16 cellular contexts compared by ENCODE assay signal in genomic region chr9:21336467-21336866, GRCh38. TPM values are rescaled to one million over a fixed set of nuclear protein-coding genes. Genes with fewer than 3 reads are reported as not detected.
DNase-seq lines count a peak whose midpoint lies in the region; ATAC-seq, FAIRE-seq and TF ChIP-seq lines count a peak whose summit lies in the region.
"Had no signal": no experiment of that assay in that cellular context is flagged by ENCODE, and none has a peak within 500 bp of the region (broad histone marks: within the 10 kb centered on the region; RNA-seq: fewer than 3 reads in every experiment).

No MANE protein-coding gene starts in this region.

- H3K27me3 ChIP-seq in Loucy (ENCODE audit: insufficient read depth, low read length, poor library complexity, severe bottlenecking) (no peaks in the 10 kb centered on the region), astrocyte (ENCODE audit: insufficient read depth, low read length) (no peaks in the 10 kb centered on the region)

- H3K4me3 ChIP-seq in Loucy (ENCODE audit: low read length, poor library complexity, severe bottlenecking), result no peak overlapping the region
- no peak overlapping the region for H3K4me3 ChIP-seq in astrocyte (ENCODE audit: insufficient read depth, low read depth, low read length)
- H3K4me3 ChIP-seq: SK-N-MC had no signal

- POLR2A ChIA-PET in activated CD4-positive, alpha-beta memory T cell treated with anti-CD3 and anti-CD28 coated beads for 36 hours (lab: Charles Lee), result no interaction called here
- POLR2A ChIA-PET in activated CD4-positive, alpha-beta memory T cell treated with anti-CD3 and anti-CD28 coated beads, Interleukin-2, amount 10 ng/mL, durations not matched to agents 7 days and 5 days (lab: Charles Lee), result no interaction called here

- no peaks in the 10 kb centered on the region for H3K9me2 ChIP-seq in Loucy (replicated peaks; ENCODE audit: low read depth, low read length)

- H3K27ac ChIP-seq in astrocyte (ENCODE audit: low read depth, low read length), result no peak overlapping the region
- H3K27ac ChIP-seq: SK-N-MC had no signal

- no peak overlapping the region for H3K4me3 Mint-ChIP-seq in activated CD4-positive, alpha-beta memory T cell treated with anti-CD3 and anti-CD28 coated beads for 36 hours
- no peak overlapping the region for H3K4me3 Mint-ChIP-seq in activated CD4-positive, alpha-beta memory T cell treated with anti-CD3 and anti-CD28 coated beads, Interleukin-2, amount 10 ng/mL, durations not matched to agents 7 days and 5 days
- peak overlapping the region; percentile 92 for H3K4me3 Mint-ChIP-seq in astrocyte (ENCODE audit: unreplicated experiment)
- peak overlapping the region; percentile 23 for H3K4me3 Mint-ChIP-seq in osteocyte (ENCODE audit: unreplicated experiment)
- H3K4me3 Mint-ChIP-seq in CD14-positive monocyte, result no peak overlapping the region

- H3K79me2 ChIP-seq in Loucy (ENCODE audit: insufficient read depth, low read length) (peaks cover 37% of the 10 kb centered on the region), astrocyte (ENCODE audit: insufficient read depth, low read length) (peaks cover 38% of the 10 kb centered on the region)

- peak overlapping the region; percentile 87 for H3K27ac Mint-ChIP-seq in activated CD4-positive, alpha-beta memory T cell treated with anti-CD3 and anti-CD28 coated beads for 36 hours
- H3K27ac Mint-ChIP-seq in activated CD4-positive, alpha-beta memory T cell treated with anti-CD3 and anti-CD28 coated beads, Interleukin-2, amount 10 ng/mL, durations not matched to agents 7 days and 5 days, result no peak overlapping the region
- H3K27ac Mint-ChIP-seq in astrocyte (ENCODE audit: unreplicated experiment) (no peak overlapping the region), osteocyte (ENCODE audit: unreplicated experiment) (no peak overlapping the region), CD14-positive monocyte (no peak overlapping the region)

- in situ Hi-C loops in ACHN (cut with HindIII; ENCODE audit: low pct_ligation_motif_present, low pct_unique_long_range_greater_than_20kb, low sequenced_read_pairs), result no loop called here

- H3K9me3 Mint-ChIP-seq in activated CD4-positive, alpha-beta memory T cell treated with anti-CD3 and anti-CD28 coated beads for 36 hours, result no peaks in the 10 kb centered on the region
- H3K9me3 Mint-ChIP-seq in activated CD4-positive, alpha-beta memory T cell treated with anti-CD3 and anti-CD28 coated beads, Interleukin-2, amount 10 ng/mL, durations not matched to agents 7 days and 5 days, result no peaks in the 10 kb centered on the region
- H3K9me3 Mint-ChIP-seq in astrocyte (ENCODE audit: unreplicated experiment) (no peaks in the 10 kb centered on the region), osteocyte (ENCODE audit: unreplicated experiment) (no peaks in the 10 kb centered on the region), CD14-positive monocyte (no peaks in the 10 kb centered on the region)

- no peak for ATAC-seq in GM19467 (IDR thresholded peaks at IDR 0.05; ENCODE audit: unreplicated experiment)

- peaks cover 27% of the 10 kb centered on the region for H4K20me1 ChIP-seq in Loucy (ENCODE audit: insufficient read depth, low read length, poor library complexity, severe bottlenecking)
- peaks cover 28% of the 10 kb centered on the region for H4K20me1 ChIP-seq in astrocyte (ENCODE audit: insufficient read depth, low read length)

- peaks cover 36% of the 10 kb centered on the region for H3K4me1 Mint-ChIP-seq in activated CD4-positive, alpha-beta memory T cell treated with anti-CD3 and anti-CD28 coated beads for 36 hours (ENCODE audit: low read depth)
- peaks cover 37% of the 10 kb centered on the region for H3K4me1 Mint-ChIP-seq in activated CD4-positive, alpha-beta memory T cell treated with anti-CD3 and anti-CD28 coated beads, Interleukin-2, amount 10 ng/mL, durations not matched to agents 7 days and 5 days
- H3K4me1 Mint-ChIP-seq in astrocyte (ENCODE audit: low read depth, unreplicated experiment), result peaks cover 24% of the 10 kb centered on the region
- H3K4me1 Mint-ChIP-seq in osteocyte (ENCODE audit: unreplicated experiment), result peaks cover 33% of the 10 kb centered on the region
- H3K4me1 Mint-ChIP-seq in CD14-positive monocyte, result peaks cover 35% of the 10 kb centered on the region

- FAIRE-seq in astrocyte (lab: Jason Lieb, UNC), result no peak

- intact Hi-C loops in activated CD4-positive, alpha-beta memory T cell treated with anti-CD3 and anti-CD28 coated beads for 36 hours (cut with micrococcal nuclease), result loop anchor here (10.0 kb wide), 4 partner anchors 302 to 1342 kb away; partner anchors contain the start of gene HACD4
- intact Hi-C loops in CD14-positive monocyte (cut with micrococcal nuclease), result loop anchor here in 1 of 2 donors (10.0 kb wide), 2 partner anchors 48 to 108 kb away; partner anchors contain the start of genes IFNA1 and IFNA2

- H3K9me3 ChIP-seq in Loucy (ENCODE audit: insufficient read depth, low read depth, low read length) (no peaks in the 10 kb centered on the region), astrocyte (ENCODE audit: insufficient read depth, low read depth, low read length) (no peaks in the 10 kb centered on the region)

- H3K36me3 ChIP-seq in Loucy (ENCODE audit: insufficient read depth, low read length), result no peaks in the 10 kb centered on the region
- H3K36me3 ChIP-seq in astrocyte (ENCODE audit: insufficient read depth, low read length), result no peaks in the 10 kb centered on the region

- H2AFZ ChIP-seq in Loucy (ENCODE audit: low read length) (0 out of 2 replicates have a peak overlapping the region, but pooled peaks have one; percentile 23), astrocyte (ENCODE audit: low read depth, low read length) (no peak overlapping the region)

- CTCF ChIA-PET in activated CD4-positive, alpha-beta memory T cell treated with anti-CD3 and anti-CD28 coated beads for 36 hours (lab: Charles Lee), result interaction anchor here (1.3 to 2.3 kb wide), 4 partner anchors 18 to 62 kb away, joined by 3 to 10 read pairs (median 5); no protein-coding TSS in a partner anchor
- CTCF ChIA-PET in activated CD4-positive, alpha-beta memory T cell treated with anti-CD3 and anti-CD28 coated beads, Interleukin-2, amount 10 ng/mL, durations not matched to agents 7 days and 5 days (lab: Charles Lee), result interaction anchor here (1.5 kb wide), 1 partner anchor 60 kb away, joined by 5 read pairs; no protein-coding TSS in a partner anchor

- DNase-seq in activated CD4-positive, alpha-beta memory T cell treated with anti-CD3 and anti-CD28 coated beads for 36 hours, result no peak
- DNase-seq in activated CD4-positive, alpha-beta memory T cell treated with anti-CD3 and anti-CD28 coated beads, Interleukin-2, amount 10 ng/mL, durations not matched to agents 7 days and 5 days, result no peak
- DNase-seq in astrocyte (ENCODE audit: low read depth) (no peak), osteocyte (ENCODE audit: extremely low spot score, unreplicated experiment) (no peak), ACHN (no peak), CD14-positive monocyte (ENCODE audit: low spot score) (no peak)
- DNase-seq: activated CD4-positive, CD25-positive, alpha-beta regulatory T cell treated with anti-CD3 and anti-CD28 coated beads, Interleukin-2, amount 50 U/mL, for 72 hours; dermis blood vessel endothelial cell; islet precursor cell; NCI-H1092; NCI-H524 had no signal

- no peaks in the 10 kb centered on the region for H3F3A ChIP-seq in Loucy (ENCODE audit: low read depth)

- peaks cover 19% of the 10 kb centered on the region for H3K36me3 Mint-ChIP-seq in activated CD4-positive, alpha-beta memory T cell treated with anti-CD3 and anti-CD28 coated beads for 36 hours
- peaks cover 25% of the 10 kb centered on the region for H3K36me3 Mint-ChIP-seq in activated CD4-positive, alpha-beta memory T cell treated with anti-CD3 and anti-CD28 coated beads, Interleukin-2, amount 10 ng/mL, durations not matched to agents 7 days and 5 days (ENCODE audit: low read depth)
- H3K36me3 Mint-ChIP-seq in astrocyte (ENCODE audit: low read depth, unreplicated experiment) (peaks cover 11% of the 10 kb centered on the region), osteocyte (ENCODE audit: unreplicated experiment) (peaks cover 6% of the 10 kb centered on the region), CD14-positive monocyte (peaks cover 3 to 5% of the 10 kb centered on the region in 2 donors)

- H3K4me1 ChIP-seq in Loucy (ENCODE audit: insufficient read depth, low read length, poor library complexity, severe bottlenecking), result peaks cover 8% of the 10 kb centered on the region
- peaks cover 17% of the 10 kb centered on the region for H3K4me1 ChIP-seq in astrocyte (ENCODE audit: insufficient read depth, low read length)

- TF ChIP-seq CTCF in Loucy (conservative IDR thresholded peaks at IDR 0.05; ENCODE audit: low read length) (peak; percentile 27; the same call in 1 of the 2 replicates), astrocyte (IDR thresholded peaks at IDR 0.05; ENCODE audit: insufficient read depth, low read depth, low read length) (no peak), osteocyte (IDR thresholded peaks at IDR 0.05) (no peak), CD14-positive monocyte (IDR thresholded peaks at IDR 0.05) (no peak)

- H3K27me3 Mint-ChIP-seq in activated CD4-positive, alpha-beta memory T cell treated with anti-CD3 and anti-CD28 coated beads for 36 hours, result peaks cover 2% of the 10 kb centered on the region
- H3K27me3 Mint-ChIP-seq in activated CD4-positive, alpha-beta memory T cell treated with anti-CD3 and anti-CD28 coated beads, Interleukin-2, amount 10 ng/mL, durations not matched to agents 7 days and 5 days, result peaks cover 17% of the 10 kb centered on the region
- H3K27me3 Mint-ChIP-seq in astrocyte (ENCODE audit: low read depth, unreplicated experiment) (no peaks in the 10 kb centered on the region), osteocyte (ENCODE audit: unreplicated experiment) (peaks cover 34% of the 10 kb centered on the region), CD14-positive monocyte (ENCODE audit: low read depth in 3 of 3) (peaks cover 0 to 8% (median 7%) of the 10 kb centered on the region in 3 donors)

- H3K9ac ChIP-seq in Loucy (ENCODE audit: low read depth, low read length, poor library complexity, severe bottlenecking) (no peak overlapping the region), astrocyte (ENCODE audit: low read length) (no peak overlapping the region)

- no peak overlapping the region for H3K4me2 ChIP-seq in Loucy (ENCODE audit: low read depth, low read length, poor library complexity, severe bottlenecking)
- no peak overlapping the region for H3K4me2 ChIP-seq in astrocyte (ENCODE audit: low read length)

RNA-seq across cellular contexts. Expression of gene KLHL9, which starts 1.3 kb away (rescaled TPM):
- 10 to 100 TPM; 15.9 to 16.0 TPM for total RNA-seq in activated CD4-positive, alpha-beta memory T cell treated with anti-CD3 and anti-CD28 coated beads for 36 hours
- 10 to 100 TPM; 17.0 to 18.0 TPM for total RNA-seq in activated CD4-positive, alpha-beta memory T cell treated with anti-CD3 and anti-CD28 coated beads, Interleukin-2, amount 10 ng/mL, durations not matched to agents 7 days and 5 days
- total RNA-seq in astrocyte, result 30.3 and 30.4 TPM in 2 replicates
- 33.6 and 35.2 TPM in 2 replicates for total RNA-seq in osteocyte
- 1 to 10 TPM; 7.7 to 9.0 TPM for polyA plus RNA-seq in CD14-positive monocyte

RNA-seq across cellular contexts. Expression of gene IFNA6, which starts 14.2 kb away (rescaled TPM):
- total RNA-seq in activated CD4-positive, alpha-beta memory T cell treated with anti-CD3 and anti-CD28 coated beads for 36 hours, result not detected
- total RNA-seq in activated CD4-positive, alpha-beta memory T cell treated with anti-CD3 and anti-CD28 coated beads, Interleukin-2, amount 10 ng/mL, durations not matched to agents 7 days and 5 days, result not detected
- total RNA-seq in astrocyte (not detected in 2 replicates), osteocyte (not detected in 2 replicates)
- polyA plus RNA-seq in CD14-positive monocyte, result not detected
- total RNA-seq: dermis blood vessel endothelial cell, frontal cortex had no signal
- polyA plus RNA-seq: neural cell had no signal

RNA-seq across cellular contexts. Expression of gene IFNA5, which starts 31.4 kb away (rescaled TPM):
- not detected for total RNA-seq in activated CD4-positive, alpha-beta memory T cell treated with anti-CD3 and anti-CD28 coated beads for 36 hours
- total RNA-seq in activated CD4-positive, alpha-beta memory T cell treated with anti-CD3 and anti-CD28 coated beads, Interleukin-2, amount 10 ng/mL, durations not matched to agents 7 days and 5 days, result not detected
- total RNA-seq in astrocyte (not detected in 2 replicates), osteocyte (not detected in 2 replicates)
- not detected for polyA plus RNA-seq in CD14-positive monocyte
- total RNA-seq: dermis blood vessel endothelial cell, frontal cortex had no signal
- polyA plus RNA-seq: neural cell had no signal

RNA-seq across cellular contexts. Expression of gene IFNA13, which starts 31.4 kb away (rescaled TPM):
- total RNA-seq in activated CD4-positive, alpha-beta memory T cell treated with anti-CD3 and anti-CD28 coated beads for 36 hours, result not detected
- not detected for total RNA-seq in activated CD4-positive, alpha-beta memory T cell treated with anti-CD3 and anti-CD28 coated beads, Interleukin-2, amount 10 ng/mL, durations not matched to agents 7 days and 5 days
- total RNA-seq in astrocyte (not detected in 2 replicates), osteocyte (not detected in 2 replicates)
- polyA plus RNA-seq in CD14-positive monocyte, result not detected
- total RNA-seq: dermis blood vessel endothelial cell, frontal cortex had no signal
- polyA plus RNA-seq: neural cell had no signal

RNA-seq across cellular contexts. Expression of gene IFNA2, which starts 48.7 kb away (rescaled TPM):
- not detected for total RNA-seq in activated CD4-positive, alpha-beta memory T cell treated with anti-CD3 and anti-CD28 coated beads for 36 hours
- not detected for total RNA-seq in activated CD4-positive, alpha-beta memory T cell treated with anti-CD3 and anti-CD28 coated beads, Interleukin-2, amount 10 ng/mL, durations not matched to agents 7 days and 5 days
- total RNA-seq in astrocyte (not detected in 2 replicates), osteocyte (not detected in 2 replicates)
- not detected for polyA plus RNA-seq in CD14-positive monocyte
- total RNA-seq: dermis blood vessel endothelial cell, frontal cortex had no signal
- polyA plus RNA-seq: neural cell had no signal

Comparison
In these comparisons a context has a peak if more than half of its experiments do, and no peak if none do; other contexts are left out.
1. H3K4me3 Mint-ChIP-seq: peak in astrocyte (single experiment) and osteocyte (single experiment); none in activated CD4-positive, alpha-beta memory T cell treated with anti-CD3 and anti-CD28 coated beads for 36 hours (single experiment), activated CD4-positive, alpha-beta memory T cell treated with anti-CD3 and anti-CD28 coated beads, Interleukin-2, amount 10 ng/mL, durations not matched to agents 7 days and 5 days (single experiment) and CD14-positive monocyte (0 of 2).